Comparison of ENCODE assay signal across 21 cellular contexts in the genomic region with DNA sequence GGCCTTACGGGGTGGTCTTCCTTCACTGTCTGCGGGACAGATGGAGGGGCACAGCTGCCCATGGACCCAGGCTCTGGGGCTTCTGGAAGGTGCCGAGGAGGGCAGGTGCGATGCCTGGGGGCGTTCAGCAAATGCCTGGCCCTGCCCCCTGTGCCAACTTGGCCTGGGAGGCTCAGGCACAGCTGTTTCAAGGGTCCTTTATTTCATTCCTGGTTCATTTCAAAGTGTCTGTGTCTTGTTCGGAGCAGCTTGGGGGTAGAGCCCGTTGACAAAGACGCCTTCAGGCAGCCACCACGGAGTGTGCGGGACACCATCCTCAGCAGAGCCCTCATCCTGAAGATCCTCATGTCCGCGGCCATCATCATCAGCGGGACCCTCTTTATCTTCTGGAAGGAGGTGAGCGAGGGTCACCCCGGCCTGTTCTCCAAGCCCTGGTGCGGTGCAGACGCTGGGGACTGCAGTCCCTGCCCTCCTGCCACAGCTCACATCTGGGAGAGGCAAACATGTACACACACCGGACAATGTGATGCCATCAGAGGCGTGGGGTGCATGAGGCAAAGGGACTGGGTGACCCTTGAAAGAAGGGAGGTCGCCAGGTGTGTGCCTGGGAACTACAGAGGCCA. TPM values are rescaled to one million over a fixed set of nuclear protein-coding genes. Genes with fewer than 3 reads are reported as not detected.
DNase-seq lines count a peak whose midpoint lies in the region; ATAC-seq and TF ChIP-seq lines count a peak whose summit lies in the region.
"Had no signal": no experiment of that assay in that cellular context is flagged by ENCODE, and none has a peak within 500 bp of the region (broad histone marks: within the 10 kb centered on the region; RNA-seq: fewer than 3 reads in every experiment).

No MANE protein-coding gene starts in this region.

- H3K4me1 Mint-ChIP-seq in type B pancreatic cell (ENCODE audit: unreplicated experiment) = peaks cover 9% of the 10 kb centered on the region

- no peak overlapping the region for H3K4me3 Mint-ChIP-seq in type B pancreatic cell
- H3K4me3 Mint-ChIP-seq: activated CD4-positive, alpha-beta memory T cell treated with anti-CD3 and anti-CD28 coated beads for 36 hours; activated naive CD4-positive, alpha-beta T cell treated with anti-CD3 and anti-CD28 coated beads for 36 hours; dendritic cell treated with granulocyte-macrophage colony-stimulating factor and Interleukin-4, amounts not matched to agents 40 ng/mL and 50 ng/mL, for 4 days; stimulated activated naive CD8-positive, alpha-beta T cell treated with anti-CD3 and anti-CD28 coated beads, Interleukin-15, Interleukin-2, amounts not matched to agents 100 ng/mL and 50 ng/mL, for 24 hours had no signal

- H3K4me1 ChIP-seq in left ventricle myocardium inferior = peaks cover 5% of the 10 kb centered on the region
- H3K4me1 ChIP-seq in SJCRH30 = peaks cover 11% of the 10 kb centered on the region
- no peaks in the 10 kb centered on the region for H3K4me1 ChIP-seq in mucosa of descending colon (ENCODE audit: low read depth)
- no peaks in the 10 kb centered on the region for H3K4me1 ChIP-seq in foreskin keratinocyte
- H3K4me1 ChIP-seq: thyroid gland had no signal

- H3K4me3 ChIP-seq in left ventricle myocardium inferior (no peak overlapping the region), SJCRH30 (peak overlapping the region; percentile 49), mucosa of descending colon (no peak overlapping the region)
- H3K4me3 ChIP-seq: cardiac muscle cell, GM12878, thyroid gland had no signal

- no peaks in the 10 kb centered on the region for H3K27me3 Mint-ChIP-seq in type B pancreatic cell
- H3K27me3 Mint-ChIP-seq: activated CD4-positive, alpha-beta memory T cell treated with anti-CD3 and anti-CD28 coated beads for 36 hours; dendritic cell treated with granulocyte-macrophage colony-stimulating factor and Interleukin-4, amounts not matched to agents 40 ng/mL and 50 ng/mL, for 4 days; stimulated activated naive CD8-positive, alpha-beta T cell treated with anti-CD3 and anti-CD28 coated beads, Interleukin-15, Interleukin-2, amounts not matched to agents 100 ng/mL and 50 ng/mL, for 24 hours had no signal

- H3K27ac ChIP-seq in left ventricle myocardium inferior (replicated peaks) = no peak overlapping the region
- peak overlapping the region; percentile 79 for H3K27ac ChIP-seq in SJCRH30
- no peak overlapping the region for H3K27ac ChIP-seq in foreskin keratinocyte
- H3K27ac ChIP-seq: cardiac muscle cell, HL-60, thyroid gland had no signal

- H3K27me3 ChIP-seq in left ventricle myocardium inferior (ENCODE audit: low read depth) = no peaks in the 10 kb centered on the region
- H3K27me3 ChIP-seq in SJCRH30 = no peaks in the 10 kb centered on the region
- H3K27me3 ChIP-seq in foreskin keratinocyte = no peaks in the 10 kb centered on the region
- H3K27me3 ChIP-seq: cardiac muscle cell, thyroid gland had no signal

- ATAC-seq in mucosa of descending colon = no peak
- ATAC-seq in foreskin keratinocyte = no peak
- ATAC-seq: GM12878 had no signal

- TF ChIP-seq CTCF in left ventricle myocardium inferior (IDR thresholded peaks at IDR 0.05; ENCODE audit: borderline replicate concordance) (no peak), mucosa of descending colon (IDR thresholded peaks at IDR 0.05) (no peak), type B pancreatic cell (conservative IDR thresholded peaks at IDR 0.05) (no peak), foreskin keratinocyte (conservative IDR thresholded peaks at IDR 0.05) (no peak)

- H3K36me3 ChIP-seq in left ventricle myocardium inferior (no peaks in the 10 kb centered on the region), SJCRH30 (peaks cover 2% of the 10 kb centered on the region; the same call in 1 of the 2 replicates), mucosa of descending colon (ENCODE audit: low read depth) (no peaks in the 10 kb centered on the region)
- H3K36me3 ChIP-seq: cardiac muscle cell had no signal

- H3K36me3 Mint-ChIP-seq in type B pancreatic cell = peaks cover 12% of the 10 kb centered on the region
- H3K36me3 Mint-ChIP-seq: activated CD4-positive, alpha-beta memory T cell treated with anti-CD3 and anti-CD28 coated beads for 36 hours had no signal

- intact Hi-C loops in cardiac septum (cut with DNase I) = no loop called here
- intact Hi-C loops in left ventricle myocardium inferior (cut with micrococcal nuclease) = no loop called here
- intact Hi-C loops in mucosa of descending colon (cut with DNase I, micrococcal nuclease) = no loop called here

- H3K9me3 ChIP-seq in left ventricle myocardium inferior (replicated peaks) (no peaks in the 10 kb centered on the region), SJCRH30 (replicated peaks) (no peaks in the 10 kb centered on the region), mucosa of descending colon (no peaks in the 10 kb centered on the region)
- H3K9me3 ChIP-seq: thyroid gland had no signal

- H3K9me3 Mint-ChIP-seq in type B pancreatic cell = no peaks in the 10 kb centered on the region
- H3K9me3 Mint-ChIP-seq: activated CD4-positive, alpha-beta memory T cell treated with anti-CD3 and anti-CD28 coated beads for 36 hours; activated naive CD4-positive, alpha-beta T cell treated with anti-CD3 and anti-CD28 coated beads for 36 hours; dendritic cell treated with granulocyte-macrophage colony-stimulating factor and Interleukin-4, amounts not matched to agents 40 ng/mL and 50 ng/mL, for 4 days; stimulated activated naive CD8-positive, alpha-beta T cell treated with anti-CD3 and anti-CD28 coated beads, Interleukin-15, Interleukin-2, amounts not matched to agents 100 ng/mL and 50 ng/mL, for 24 hours had no signal

- DNase-seq in cardiac septum (ENCODE audit: low spot score) (peak; percentile 47), left ventricle myocardium inferior (no peak), SJCRH30 (peak in 1 of 2 experiments; percentile 93), mucosa of descending colon (peak in 2 of 3 donors; percentile 12 to 40), type B pancreatic cell (ENCODE audit: extremely low spot score, unreplicated experiment) (peak; percentile 65), NCI-H2196 treated with DMSO at 0.1 percent for 48 hours (lab: John Stamatoyannopoulos, UW; ENCODE audit: unreplicated experiment) (no peak), foreskin keratinocyte (no peak)
- no peak for DNase-seq in stimulated activated CD4-positive, alpha-beta T cell treated with anti-CD3 and anti-CD28 coated beads, Interleukin-1b, Interleukin-23, amount 100 ng/mL, for 48 hours
- DNase-seq: activated naive CD4-positive, alpha-beta T cell treated with anti-CD3 and anti-CD28 coated beads for 36 hours; activated T-cell treated with anti-CD3 and anti-CD28 coated beads, Interleukin-2, amount 50 U/mL, for 48 hours; C1 segment of cervical spinal cord; HCEC 1CT; NCI-H1694 treated with DMSO at 0.1 percent for 48 hours; occipital lobe; thyroid gland had no signal

- no peak overlapping the region for H3K27ac Mint-ChIP-seq in type B pancreatic cell
- H3K27ac Mint-ChIP-seq: activated CD4-positive, alpha-beta memory T cell treated with anti-CD3 and anti-CD28 coated beads for 36 hours; activated naive CD4-positive, alpha-beta T cell treated with anti-CD3 and anti-CD28 coated beads for 36 hours; dendritic cell treated with granulocyte-macrophage colony-stimulating factor and Interleukin-4, amounts not matched to agents 40 ng/mL and 50 ng/mL, for 4 days; stimulated activated naive CD8-positive, alpha-beta T cell treated with anti-CD3 and anti-CD28 coated beads, Interleukin-15, Interleukin-2, amounts not matched to agents 100 ng/mL and 50 ng/mL, for 24 hours had no signal

RNA-seq across cellular contexts. Expression of gene MEAK7, which starts 43.9 kb away (rescaled TPM):
- 8.5 TPM for total RNA-seq in cardiac septum
- total RNA-seq in left ventricle myocardium inferior = 5.3 TPM
- 4.8 and 5.1 TPM in 2 replicates for total RNA-seq in SJCRH30 (2014; rRNA removed; shearing (Covaris generic))
- total RNA-seq in mucosa of descending colon = 10 to 100 TPM; 18.4 to 23.9 (median 22.2) TPM
- 28.5 and 30.3 TPM in 2 replicates for total RNA-seq in type B pancreatic cell (ENCODE audit: low replicate concordance)
- 64.9 and 77.9 TPM in 2 replicates for total RNA-seq in foreskin keratinocyte
- polyA plus RNA-seq in foreskin keratinocyte = 42.9 and 44.8 TPM in 2 replicates

Comparison
In these comparisons a context has a peak if more than half of its experiments do, and no peak if none do; other contexts are left out.
1. DNase-seq: peak in cardiac septum (single experiment), mucosa of descending colon (2 of 3) and type B pancreatic cell (single experiment); none in left ventricle myocardium inferior (single experiment), NCI-H2196 treated with DMSO at 0.1 percent for 48 hours (single experiment), foreskin keratinocyte (0 of 2) and stimulated activated CD4-positive, alpha-beta T cell treated with anti-CD3 and anti-CD28 coated beads, Interleukin-1b, Interleukin-23, amount 100 ng/mL, for 48 hours (single experiment).